8 cellular contexts compared by ENCODE assay signal in the genomic region with DNA sequence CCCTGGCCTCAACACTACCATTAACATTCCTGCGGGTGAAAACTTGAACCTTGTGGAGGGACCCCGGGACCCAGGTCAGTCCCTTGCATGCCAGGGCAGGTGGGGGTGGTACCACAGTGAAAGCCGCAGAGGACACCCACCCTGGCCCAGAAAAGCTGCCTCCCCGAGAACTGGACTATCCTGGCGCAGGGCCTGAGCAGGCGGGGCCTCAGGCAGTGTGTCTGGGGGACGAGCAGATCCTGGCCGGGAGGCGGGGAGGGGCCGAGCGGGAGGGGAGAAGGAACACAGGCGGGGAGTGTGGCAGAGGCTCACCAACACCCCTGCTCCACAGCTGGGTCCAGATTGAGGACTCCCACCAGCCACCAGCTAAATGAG.
DNase-seq lines count a peak whose midpoint lies in the region; ATAC-seq lines count a peak whose summit lies in the region.

No MANE protein-coding gene starts in this region.

- H3K4me3 ChIP-seq in HAP-1 (no peak overlapping the region), iPS-20b (ENCODE audit: low read length) (peak overlapping the region; percentile 61; the same call in 1 of the 2 replicates), skin epidermis (peak overlapping the region; percentile 30 to 61 (median 45))

- no peaks in the 10 kb centered on the region for H3K4me1 ChIP-seq in HAP-1
- peaks cover 10% of the 10 kb centered on the region; the same call in 1 of the 2 replicates for H3K4me1 ChIP-seq in iPS-20b (ENCODE audit: insufficient read depth, low read length)

- DNase-seq in HAP-1 (ENCODE audit: low spot score in 2 of 2) (peak; percentile 11 to 59), astrocyte of the hippocampus (ENCODE audit: low read depth, low spot score) (peak; percentile 73)

- H3K9me3 ChIP-seq in HAP-1 (no peaks in the 10 kb centered on the region), iPS-20b (ENCODE audit: insufficient read depth, low read depth, low read length) (no peaks in the 10 kb centered on the region)

- in situ Hi-C loops in HAP-1 (cut with MboI; ENCODE audit: low sequenced_read_pairs), result no loop called here

- ATAC-seq in GM21619 (IDR thresholded peaks at IDR 0.05; ENCODE audit: unreplicated experiment) (no peak), GM18502 (IDR thresholded peaks at IDR 0.05; ENCODE audit: poor library complexity, unreplicated experiment) (no peak), HG02870 (IDR thresholded peaks at IDR 0.05; ENCODE audit: unreplicated experiment) (no peak), HG03442 (IDR thresholded peaks at IDR 0.05; ENCODE audit: unreplicated experiment) (no peak)

- H3K27ac ChIP-seq in iPS-20b (ENCODE audit: low read length), result no peak overlapping the region
- peak overlapping the region; percentile 55 to 98 (median 91) for H3K27ac ChIP-seq in skin epidermis

- H3K27me3 ChIP-seq in HAP-1 (ENCODE audit: low read depth), result no peaks in the 10 kb centered on the region
- H3K27me3 ChIP-seq in iPS-20b (ENCODE audit: insufficient read depth, low read length), result peaks cover 36% of the 10 kb centered on the region

- no peak overlapping the region; the same call in 1 of the 2 replicates for H3K9ac ChIP-seq in iPS-20b (ENCODE audit: low read depth, low read length)

- H3K36me3 ChIP-seq in HAP-1 (replicated peaks) (no peaks in the 10 kb centered on the region), iPS-20b (ENCODE audit: insufficient read depth, low read depth, low read length) (no peaks in the 10 kb centered on the region)
